In the genomic region with DNA sequence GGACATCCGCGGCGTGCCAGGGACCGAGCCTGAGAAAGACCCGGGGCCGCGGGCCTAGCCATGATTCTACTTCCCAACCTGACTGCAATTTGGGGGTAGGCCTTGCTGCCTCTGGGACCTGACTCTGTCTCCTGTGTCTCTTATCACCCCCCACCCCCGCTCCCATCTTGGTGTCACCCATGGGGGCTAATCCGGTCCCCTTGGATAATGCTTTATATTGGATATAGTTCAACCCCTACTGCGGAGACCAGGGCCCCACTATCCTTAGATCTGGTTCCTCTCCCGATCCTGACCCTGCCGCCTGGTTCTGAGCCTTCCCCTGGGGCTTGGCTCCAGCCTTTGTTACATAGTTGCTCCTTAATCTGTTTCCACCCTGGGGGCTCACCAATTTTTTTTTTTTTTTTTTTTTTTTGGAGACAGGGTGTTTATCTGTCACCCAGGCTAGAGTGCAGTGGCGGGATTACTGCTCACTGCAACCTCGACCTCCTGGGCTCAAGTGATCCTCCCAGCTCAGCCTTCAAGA, we compare ENCODE assay signal across 9 cellular contexts. TPM values are rescaled to one million over a fixed set of nuclear protein-coding genes. Genes with fewer than 3 reads are reported as not detected.
A peak's percentile ranks its signal among the peaks of the same experiment; 100 is the strongest.
DNase-seq lines count a peak whose midpoint lies in the region; ATAC-seq and TF ChIP-seq lines count a peak whose summit lies in the region.
"Had no signal": no experiment of that assay in that cellular context is flagged by ENCODE, and none has a peak within 500 bp of the region (broad histone marks: within the 10 kb centered on the region; RNA-seq: fewer than 3 reads in every experiment).

No MANE protein-coding gene starts in this region.

- peak overlapping the region; percentile 82 for H3K4me3 Mint-ChIP-seq in natural killer cell

- H4K20me1 ChIP-seq in Karpas-422 (ENCODE audit: insufficient read depth, low read depth, low read length): peaks cover 9% of the 10 kb centered on the region; the same call in 1 of the 2 replicates

- H3K9me3 ChIP-seq in Karpas-422 (ENCODE audit: low read length): no peaks in the 10 kb centered on the region

- H3K27me3 ChIP-seq in Karpas-422 (ENCODE audit: low read length): no peaks in the 10 kb centered on the region
- no peaks in the 10 kb centered on the region for H3K27me3 ChIP-seq in dorsolateral prefrontal cortex

- peak overlapping the region; percentile 84 for H3K4me3 ChIP-seq in AG09309 (ENCODE audit: control insufficient read depth, low read depth, low read length)
- peak overlapping the region; percentile 95 for H3K4me3 ChIP-seq in Karpas-422 (ENCODE audit: low read length)
- peak overlapping the region; percentile 61 to 99 (median 91) for H3K4me3 ChIP-seq in dorsolateral prefrontal cortex

- no peak for DNase-seq in AG09309 (ENCODE audit: low read depth)
- no peak for DNase-seq in Karpas-422
- no peak for DNase-seq in dorsolateral prefrontal cortex
- DNase-seq in natural killer cell: no peak
- no peak for DNase-seq in GF-D8 (lab: John Stamatoyannopoulos, UW)
- no peak for DNase-seq in NCI-H526 (lab: John Stamatoyannopoulos, UW)
- DNase-seq: NCI-H1092 treated with DMSO at 0.1 percent for 48 hours had no signal

- H3K27ac ChIP-seq in Karpas-422 (ENCODE audit: low read length) (no peak overlapping the region), dorsolateral prefrontal cortex (peak overlapping the region in 18 of 59 donors; percentile 37 to 93 (median 84))

- no peak overlapping the region; the same call in 1 of the 2 replicates for H2AFZ ChIP-seq in Karpas-422 (ENCODE audit: low read length)

- no peaks in the 10 kb centered on the region for H3K9me3 Mint-ChIP-seq in natural killer cell

- H3K4me2 ChIP-seq in Karpas-422 (ENCODE audit: low read depth, low read length, poor library complexity, severe bottlenecking): peak overlapping the region; percentile 92

- H3K79me2 ChIP-seq in Karpas-422 (ENCODE audit: low read length): peaks cover 19% of the 10 kb centered on the region

- H3K27me3 Mint-ChIP-seq in natural killer cell (ENCODE audit: low read depth in 2 of 2): no peaks in the 10 kb centered on the region

- no peaks in the 10 kb centered on the region for H3K36me3 ChIP-seq in Karpas-422 (ENCODE audit: insufficient read depth, low read length)

- H3K27ac Mint-ChIP-seq in natural killer cell: peak overlapping the region; percentile 69 to 74

- peaks cover 11 to 38% of the 10 kb centered on the region in 2 donors for H3K4me1 Mint-ChIP-seq in natural killer cell

- H3K36me3 Mint-ChIP-seq in natural killer cell: no peaks in the 10 kb centered on the region

- intact Hi-C loops in dorsolateral prefrontal cortex (cut with DNase I): loop anchor here (2.0 to 10.0 kb wide), 4 partner anchors 72 to 285 kb away; partner anchors contain the start of genes MARK4 (in 1 of the 2), PPP1R37 (in 1 of the 2) and TOMM40 (in 1 of the 2)
- intact Hi-C loops in natural killer cell (cut with micrococcal nuclease): loop anchor here (2.0 to 5.0 kb wide), 3 partner anchors 87 to 317 kb away; partner anchors contain the start of genes GEMIN7, PPM1N, PPP1R37 and RTN2

- no peak for ATAC-seq in natural killer cell
- no peak for ATAC-seq in GM19035 (IDR thresholded peaks at IDR 0.05; ENCODE audit: unreplicated experiment)
- no peak for ATAC-seq in HG03520 (IDR thresholded peaks at IDR 0.05; ENCODE audit: unreplicated experiment)

- H3K9ac ChIP-seq in Karpas-422 (ENCODE audit: low read length): peak overlapping the region; percentile 82

- no peaks in the 10 kb centered on the region for H3K9me2 ChIP-seq in Karpas-422 (replicated peaks; ENCODE audit: insufficient read depth, low read length)

- no peak for TF ChIP-seq CTCF in AG09309 (IDR thresholded peaks at IDR 0.05; ENCODE audit: control insufficient read depth, insufficient read depth, low read depth, low read length, missing control alignments)
- no peak for TF ChIP-seq CTCF in dorsolateral prefrontal cortex (IDR thresholded peaks at IDR 0.05 in 54 of 56, conservative IDR thresholded peaks at IDR 0.05 in 2 of 56; ENCODE audit: low read depth in 1 of 56, partially characterized antibody in 56 of 56)
- no peak for TF ChIP-seq CTCF in natural killer cell (IDR thresholded peaks at IDR 0.05)

- peaks cover 21% of the 10 kb centered on the region for H3K4me1 ChIP-seq in Karpas-422 (ENCODE audit: low read length)

RNA-seq across cellular contexts. Expression of gene BLOC1S3, which starts 1.3 kb away (rescaled TPM):
- 4.4 and 8.5 TPM in 2 replicates for total RNA-seq in Karpas-422 (2014; rRNA removed; shearing (Covaris generic); ENCODE audit: low replicate concordance)
- total RNA-seq in dorsolateral prefrontal cortex (10 to 100 TPM in 119 of 120 experiments, 1 to 10 TPM in 1; 9.7 to 23.1 (median 13.5) TPM), natural killer cell (10 to 100 TPM; 20.9 to 26.3 (median 21.8) TPM)

RNA-seq across cellular contexts. Expression of gene TRAPPC6A, which starts 1.9 kb away (rescaled TPM):
- total RNA-seq in Karpas-422 (2014; rRNA removed; shearing (Covaris generic); ENCODE audit: low replicate concordance): 32.2 and 62.8 TPM in 2 replicates
- total RNA-seq in dorsolateral prefrontal cortex (10 to 100 TPM in 119 of 120 experiments, 1 to 10 TPM in 1; 9.2 to 35.7 (median 20.2) TPM), natural killer cell (10 to 100 TPM; 38.0 to 47.0 (median 45.2) TPM)

RNA-seq across cellular contexts. Expression of gene NKPD1, which starts 19.1 kb away (rescaled TPM):
- total RNA-seq in Karpas-422 (2014; rRNA removed; shearing (Covaris generic); ENCODE audit: low replicate concordance): 1.2 TPM in 1 of 2 replicates, not detected in the other
- total RNA-seq in dorsolateral prefrontal cortex: 1 to 10 TPM in 26 of 120 experiments, under 1 TPM in 94; 0.22 to 2.5 (median 0.70) TPM
- under 1 TPM; 0.55 to 1.00 (median 0.66) TPM for total RNA-seq in natural killer cell
